In genomic region chr16:21599158-21599993, GRCh38 we compare ENCODE assay signal across 8 cellular contexts. TPM values are rescaled to one million over a fixed set of nuclear protein-coding genes. Genes with fewer than 3 reads are reported as not detected.
DNase-seq lines count a peak whose midpoint lies in the region; ATAC-seq and TF ChIP-seq lines count a peak whose summit lies in the region.

Gene METTL9, plus strand, starts transcription at chr16:21599577. Its CDS starts 157 bp downstream, at chr16:21599734.

- peaks cover 44% of the 10 kb centered on the region for H3K79me2 ChIP-seq in SU-DHL-6 (ENCODE audit: insufficient read depth, low read length)

- 1 to 2% (median 1%) methylated on average over 59 to 93 of the region's 93 CpGs for WGBS in ovary, 3 donors
- WGBS in thyroid gland, 2 donors, result 0 to 1% methylated on average over 14 to 16 of the region's 93 CpGs

- ATAC-seq in HG02623 (IDR thresholded peaks at IDR 0.05; ENCODE audit: unreplicated experiment), result peak; percentile 90
- peak; percentile 90 for ATAC-seq in activated naive CD8-positive, alpha-beta T cell treated with anti-CD3 and anti-CD28 coated beads, Interleukin-2, amount 10 ng/mL, durations not matched to agents 7 days and 5 days (ENCODE audit: low read depth)

- peaks cover 18% of the 10 kb centered on the region; the same call in 1 of the 2 replicates for H4K20me1 ChIP-seq in SU-DHL-6 (ENCODE audit: low read depth, low read length)

- H3F3A ChIP-seq in SU-DHL-6 (ENCODE audit: insufficient read depth), result peaks cover 6% of the 10 kb centered on the region; the same call in 1 of the 2 replicates

- peak within 1 kb of the TSS; percentile 88 for H3K9ac ChIP-seq in SU-DHL-6 (ENCODE audit: low read length)

- H3K9me3 Mint-ChIP-seq in activated naive CD8-positive, alpha-beta T cell treated with anti-CD3 and anti-CD28 coated beads, Interleukin-2, amount 10 ng/mL, durations not matched to agents 7 days and 5 days, result peaks cover 1% of the 10 kb centered on the region

- H3K4me1 ChIP-seq in ovary (ENCODE audit: insufficient read depth), result peaks cover 5% of the 10 kb centered on the region
- peaks cover 11 to 31% of the 10 kb centered on the region in 2 donors for H3K4me1 ChIP-seq in thyroid gland

- peaks cover 42% of the 10 kb centered on the region for H3K4me1 Mint-ChIP-seq in activated naive CD8-positive, alpha-beta T cell treated with anti-CD3 and anti-CD28 coated beads, Interleukin-2, amount 10 ng/mL, durations not matched to agents 7 days and 5 days

- H3K9me2 ChIP-seq in SU-DHL-6 (replicated peaks; ENCODE audit: insufficient read depth, low read length), result no peaks in the 10 kb centered on the region

- no peaks in the 10 kb centered on the region for H3K36me3 ChIP-seq in SU-DHL-6 (ENCODE audit: low read length)
- no peaks in the 10 kb centered on the region for H3K36me3 ChIP-seq in ovary
- H3K36me3 ChIP-seq in thyroid gland, result no peaks in the 10 kb centered on the region

- H3K4me3 Mint-ChIP-seq in activated naive CD8-positive, alpha-beta T cell treated with anti-CD3 and anti-CD28 coated beads, Interleukin-2, amount 10 ng/mL, durations not matched to agents 7 days and 5 days, result peak within 1 kb of the TSS; percentile 98

- CTCF ChIA-PET in GM10248 (lab: Yijun Ruan, JAX), result interaction anchor here (1.0 to 1.7 kb wide), 2 partner anchors 10 to 17 kb away, joined by 3 to 6 read pairs; no protein-coding TSS in a partner anchor

- H3K27ac ChIP-seq in SU-DHL-6 (ENCODE audit: low read depth, low read length) (peak within 1 kb of the TSS; percentile 84), ovary (peak within 1 kb of the TSS; percentile 82 to 91), thyroid gland (peak within 1 kb of the TSS; percentile 85 to 98 (median 95))

- H3K9me3 ChIP-seq in SU-DHL-6 (ENCODE audit: insufficient read depth, low read length), result no peaks in the 10 kb centered on the region
- no peaks in the 10 kb centered on the region for H3K9me3 ChIP-seq in ovary
- no peaks in the 10 kb centered on the region for H3K9me3 ChIP-seq in thyroid gland

- H2AFZ ChIP-seq in SU-DHL-6 (ENCODE audit: low read depth, low read length, severe bottlenecking), result peak within 1 kb of the TSS; percentile 89

- peak within 1 kb of the TSS; percentile 94 for H3K27ac Mint-ChIP-seq in activated naive CD8-positive, alpha-beta T cell treated with anti-CD3 and anti-CD28 coated beads, Interleukin-2, amount 10 ng/mL, durations not matched to agents 7 days and 5 days

- H3K27me3 Mint-ChIP-seq in activated naive CD8-positive, alpha-beta T cell treated with anti-CD3 and anti-CD28 coated beads, Interleukin-2, amount 10 ng/mL, durations not matched to agents 7 days and 5 days, result peaks cover 2% of the 10 kb centered on the region

- POLR2A ChIA-PET in GM10248 (lab: Yijun Ruan, JAX), result no interaction called here
- POLR2A ChIA-PET in activated naive CD8-positive, alpha-beta T cell treated with anti-CD3 and anti-CD28 coated beads, Interleukin-2, amount 10 ng/mL, durations not matched to agents 7 days and 5 days (lab: Charles Lee), result interaction anchor here (0.8 to 2.4 kb wide), 5 partner anchors 9 to 46 kb away, joined by 3 to 13 read pairs (median 8); no protein-coding TSS in a partner anchor

- no peak for TF ChIP-seq EP300 in ovary (IDR thresholded peaks at IDR 0.05)

- intact Hi-C loops in head of caudate nucleus (cut with DNase I), result loop anchor here (10.0 kb wide), 1 partner anchor 85 kb away; no protein-coding TSS in a partner anchor
- intact Hi-C loops in ovary (cut with DNase I), result no loop called here
- intact Hi-C loops in thyroid gland (cut with DNase I), result loop anchor here (5.0 kb wide), 1 partner anchor 38 kb away; no protein-coding TSS in a partner anchor

- peaks cover 9% of the 10 kb centered on the region for H3K36me3 Mint-ChIP-seq in activated naive CD8-positive, alpha-beta T cell treated with anti-CD3 and anti-CD28 coated beads, Interleukin-2, amount 10 ng/mL, durations not matched to agents 7 days and 5 days

- DNase-seq in GM10248 (ENCODE audit: extremely low spot score) (peak; percentile 95), NCI-H1105 (lab: John Stamatoyannopoulos, UW) (peak; percentile 93), head of caudate nucleus (peak; percentile 85 to 98 (median 96)), ovary (peak; percentile 90 to 96 (median 94)), thyroid gland (peak; percentile 95 to 96)
- peak; percentile 97 for DNase-seq in activated naive CD8-positive, alpha-beta T cell treated with anti-CD3 and anti-CD28 coated beads, Interleukin-2, amount 10 ng/mL, durations not matched to agents 7 days and 5 days

- TF ChIP-seq POLR2A in ovary (IDR thresholded peaks at IDR 0.05) (peak; percentile 56), thyroid gland (IDR thresholded peaks at IDR 0.05) (peak; percentile 64 to 93)

- TF ChIP-seq CTCF in GM10248 (IDR thresholded peaks at IDR 0.05; ENCODE audit: control extremely low read depth, extremely low read depth, low read depth, missing control alignments) (no peak), SU-DHL-6 (IDR thresholded peaks at IDR 0.05; ENCODE audit: insufficient read depth, low read length, poor library complexity, severe bottlenecking) (no peak), ovary (IDR thresholded peaks at IDR 0.05) (peak in 1 of 3 donors; percentile 29), thyroid gland (IDR thresholded peaks at IDR 0.05) (no peak)

- H3K4me2 ChIP-seq in SU-DHL-6 (ENCODE audit: low read depth, low read length, poor library complexity, severe bottlenecking), result peak within 1 kb of the TSS; percentile 80

- H3K27me3 ChIP-seq in SU-DHL-6 (ENCODE audit: low read length) (no peaks in the 10 kb centered on the region), ovary (no peaks in the 10 kb centered on the region), thyroid gland (no peaks in the 10 kb centered on the region)

- H3K4me3 ChIP-seq in SU-DHL-6 (ENCODE audit: insufficient read depth, low read length, poor library complexity, severe bottlenecking) (peak within 1 kb of the TSS; percentile 87), ovary (peak within 1 kb of the TSS; percentile 81), thyroid gland (replicated peaks in 1 of 3) (peak within 1 kb of the TSS; percentile 77 to 95 (median 94))

RNA-seq across cellular contexts. Expression of gene METTL9, which starts in this region (rescaled TPM):
- 10 to 100 TPM; 95.2 to 95.9 TPM for total RNA-seq in activated naive CD8-positive, alpha-beta T cell treated with anti-CD3 and anti-CD28 coated beads, Interleukin-2, amount 10 ng/mL, durations not matched to agents 7 days and 5 days
- 100 to 1,000 TPM in 2 of 7 donors, 10 to 100 TPM in 5; 69.3 to 160 (median 87.0) TPM for total RNA-seq in ovary
- 100 to 1,000 TPM in 1 of 2 donors, 10 to 100 TPM in 1; 62.9 to 222 TPM for polyA plus RNA-seq in ovary
- total RNA-seq in thyroid gland, result 100 to 1,000 TPM; 139 to 196 (median 181) TPM

Comparison
In these comparisons a context has a peak if more than half of its experiments do, and no peak if none do; other contexts are left out.
1. Peak in every context shown above with its lines: DNase-seq, ATAC-seq, H3K4me3 ChIP-seq and H3K27ac ChIP-seq.
2. intact Hi-C loops: an anchor here in head of caudate nucleus (10.0 kb wide) and thyroid gland (5.0 kb wide); none called in ovary.